In genomic region chr4:158657291-158657690, GRCh38 we compare ENCODE assay signal across 8 cellular contexts.
"Had no signal": no experiment of that assay in that cellular context is flagged by ENCODE, and none has a peak within 500 bp of the region (broad histone marks: within the 10 kb centered on the region; RNA-seq: fewer than 3 reads in every experiment).

No MANE protein-coding gene starts in this region.

- H2AFZ ChIP-seq: GM23248 had no signal

- FAIRE-seq: H54, K562 had no signal

- H3K9ac ChIP-seq: GM23248 had no signal

- H3K4me3 ChIP-seq: GM23248, K562 had no signal

- H3K27ac ChIP-seq: GM23248, HL-60 had no signal

- DNase-seq: GM23248, GOT3, H9, HCEC 1CT, IMR-90 had no signal

- H3K4me3 Mint-ChIP-seq: H9 had no signal
